Comparison of ENCODE assay signal across 13 cellular contexts in the genomic region with DNA sequence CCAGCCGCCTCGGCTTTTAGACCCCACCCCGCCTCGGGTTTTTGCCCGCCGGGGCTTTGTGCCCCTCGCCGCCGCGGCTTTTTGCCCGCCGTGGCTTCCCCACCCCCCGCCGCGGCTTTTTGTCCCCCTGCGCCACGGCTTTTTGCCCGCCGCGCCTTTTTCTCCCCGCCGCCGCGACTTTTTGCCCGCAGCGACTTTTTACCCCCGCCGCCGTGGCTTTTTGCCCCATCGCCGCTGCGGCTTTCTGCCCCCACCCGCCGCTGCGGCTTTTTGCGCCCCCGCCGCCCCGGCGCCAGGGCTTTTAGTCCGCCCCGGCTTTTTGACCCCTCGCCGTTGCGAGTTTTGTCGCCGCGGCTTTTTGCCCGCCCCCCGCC.
A peak's percentile ranks its signal among the peaks of the same experiment; 100 is the strongest.
DNase-seq lines count a peak whose midpoint lies in the region; ATAC-seq, FAIRE-seq and TF ChIP-seq lines count a peak whose summit lies in the region.
"Had no signal": no experiment of that assay in that cellular context is flagged by ENCODE, and none has a peak within 500 bp of the region (broad histone marks: within the 10 kb centered on the region; RNA-seq: fewer than 3 reads in every experiment).

No MANE protein-coding gene starts in this region.

- no peaks in the 10 kb centered on the region for H3K9me2 ChIP-seq in hepatocyte (replicated peaks; ENCODE audit: insufficient read depth)

- H3K36me3 ChIP-seq in hepatocyte (replicated peaks; ENCODE audit: insufficient read depth, low read depth) = no peaks in the 10 kb centered on the region
- H3K36me3 ChIP-seq in stomach = no peaks in the 10 kb centered on the region
- H3K36me3 ChIP-seq in body of pancreas (replicated peaks in 1 of 2; ENCODE audit: insufficient read depth in 1 of 2, low read depth in 2 of 2) = no peaks in the 10 kb centered on the region
- H3K36me3 ChIP-seq: SJSA1, tibial artery had no signal

- H3K27me3 ChIP-seq in hepatocyte (no peaks in the 10 kb centered on the region), stomach (peaks cover 0 to 21% (median 15%) of the 10 kb centered on the region in 3 donors), body of pancreas (no peaks in the 10 kb centered on the region)
- H3K27me3 ChIP-seq: SJSA1 had no signal

- no peaks in the 10 kb centered on the region for H3K4me1 ChIP-seq in hepatocyte (ENCODE audit: insufficient read depth)
- H3K4me1 ChIP-seq in stomach = peaks cover 0 to 18% (median 11%) of the 10 kb centered on the region in 4 donors
- H3K4me1 ChIP-seq in body of pancreas = no peaks in the 10 kb centered on the region
- H3K4me1 ChIP-seq: SJSA1 had no signal

- H3K4me3 Mint-ChIP-seq in activated naive CD4-positive, alpha-beta T cell treated with anti-CD3 and anti-CD28 coated beads, Interleukin-2, amount 10 ng/mL, durations not matched to agents 7 days and 5 days = no peak overlapping the region

- WGBS in hepatocyte (ENCODE audit: low lambda C conversion rate, missing lambda C conversion rate) = 81% methylated on average over 12 of the region's 50 CpGs
- WGBS in stomach, 5 donors = 1 to 45% (median 3%) methylated on average over 17 to 50 of the region's 50 CpGs; no CpG with 5 or more reads in 1 of the 5 donors
- 11 to 28% methylated on average over 26 to 28 of the region's 50 CpGs for WGBS in body of pancreas, 2 donors

- no peaks in the 10 kb centered on the region for H4K20me1 ChIP-seq in hepatocyte (ENCODE audit: insufficient read depth, poor library complexity, severe bottlenecking)

- no peak overlapping the region for H3K27ac Mint-ChIP-seq in activated naive CD4-positive, alpha-beta T cell treated with anti-CD3 and anti-CD28 coated beads, Interleukin-2, amount 10 ng/mL, durations not matched to agents 7 days and 5 days

- peak overlapping the region; percentile 56 for H3K4me2 ChIP-seq in hepatocyte

- H3K4me3 ChIP-seq in hepatocyte (no peak overlapping the region), stomach (peak overlapping the region; percentile 5 to 55 (median 35)), body of pancreas (no peak overlapping the region)
- H3K4me3 ChIP-seq: SJSA1 had no signal

- peak; percentile 20 for DNase-seq in activated naive CD4-positive, alpha-beta T cell treated with anti-CD3 and anti-CD28 coated beads, Interleukin-2, amount 10 ng/mL, durations not matched to agents 7 days and 5 days
- no peak for DNase-seq in activated naive CD4-positive, alpha-beta T cell (lab: John Stamatoyannopoulos, UW)
- DNase-seq in RPMI8226 (peak; percentile 25), hepatocyte (ENCODE audit: low spot score) (peak; percentile 2), stomach (peak; percentile 17), GM12891 (ENCODE audit: insufficient read length, low spot score) (no peak), body of pancreas (no peak), NCI-H146 treated with DMSO at 0.1 percent for 48 hours (lab: John Stamatoyannopoulos, UW; ENCODE audit: unreplicated experiment) (no peak)
- DNase-seq: activated CD4-positive, CD25-positive, alpha-beta regulatory T cell; midbrain; NCI-H510A treated with DMSO at 0.1 percent for 48 hours; tibial artery had no signal

- no peak for ATAC-seq in body of pancreas

- H3K9me3 ChIP-seq in hepatocyte (ENCODE audit: low read depth) = no peaks in the 10 kb centered on the region
- H3K9me3 ChIP-seq in stomach = no peaks in the 10 kb centered on the region
- no peaks in the 10 kb centered on the region for H3K9me3 ChIP-seq in body of pancreas
- H3K9me3 ChIP-seq: SJSA1, tibial artery had no signal

- H3K27ac ChIP-seq in hepatocyte (no peak overlapping the region), stomach (no peak overlapping the region), body of pancreas (no peak overlapping the region)
- H3K27ac ChIP-seq: SJSA1, tibial artery had no signal

- TF ChIP-seq CTCF in hepatocyte (IDR thresholded peaks at IDR 0.05; ENCODE audit: poor library complexity) = no peak
- TF ChIP-seq CTCF in stomach (IDR thresholded peaks at IDR 0.05) = no peak
- TF ChIP-seq CTCF in body of pancreas (IDR thresholded peaks at IDR 0.05) = no peak

- peaks cover 28% of the 10 kb centered on the region for H3K27me3 Mint-ChIP-seq in activated naive CD4-positive, alpha-beta T cell treated with anti-CD3 and anti-CD28 coated beads, Interleukin-2, amount 10 ng/mL, durations not matched to agents 7 days and 5 days

- TF ChIP-seq EP300 in stomach (IDR thresholded peaks at IDR 0.05) = no peak

- peaks cover 5% of the 10 kb centered on the region for H3K9me3 Mint-ChIP-seq in activated naive CD4-positive, alpha-beta T cell treated with anti-CD3 and anti-CD28 coated beads, Interleukin-2, amount 10 ng/mL, durations not matched to agents 7 days and 5 days

- CTCF ChIA-PET in activated naive CD4-positive, alpha-beta T cell treated with anti-CD3 and anti-CD28 coated beads, Interleukin-2, amount 10 ng/mL, durations not matched to agents 7 days and 5 days (lab: Charles Lee) = no interaction called here

- no peak overlapping the region for H2AFZ ChIP-seq in hepatocyte

- intact Hi-C loops in stomach (cut with DNase I; ENCODE audit: low total_unique reads) = no loop called here
- intact Hi-C loops in body of pancreas (cut with DNase I) = no loop called here

- H3K36me3 Mint-ChIP-seq in activated naive CD4-positive, alpha-beta T cell treated with anti-CD3 and anti-CD28 coated beads, Interleukin-2, amount 10 ng/mL, durations not matched to agents 7 days and 5 days = peaks cover 3% of the 10 kb centered on the region

- no peaks in the 10 kb centered on the region for H3K79me2 ChIP-seq in hepatocyte

- H3K4me1 Mint-ChIP-seq in activated naive CD4-positive, alpha-beta T cell treated with anti-CD3 and anti-CD28 coated beads, Interleukin-2, amount 10 ng/mL, durations not matched to agents 7 days and 5 days = no peaks in the 10 kb centered on the region

- no peak for TF ChIP-seq POLR2A in stomach (IDR thresholded peaks at IDR 0.05)
- no peak for TF ChIP-seq POLR2A in GM12891 (IDR thresholded peaks at IDR 0.05; ENCODE audit: low read depth, low read length)
- no peak for TF ChIP-seq POLR2A in body of pancreas (IDR thresholded peaks at IDR 0.05)

- no peak for FAIRE-seq in GM12891 (lab: Jason Lieb, UNC)

TF ChIP-seq in GM12891, 5 proteins besides CTCF, POLR2A, EP300 and RAD21:
- no peak for TF ChIP-seq POLR2AphosphoS5 (IDR thresholded peaks at IDR 0.05; ENCODE audit: low read depth, low read length)
- no peak for TF ChIP-seq TAF1 (IDR thresholded peaks at IDR 0.05; ENCODE audit: low read depth, low read length)
- TF ChIP-seq POU2F2 (IDR thresholded peaks at IDR 0.05; ENCODE audit: low read depth, low read length) = no peak
- TF ChIP-seq PAX5 (IDR thresholded peaks at IDR 0.05; ENCODE audit: insufficient read depth, low read length, severe bottlenecking) = no peak
- no peak for TF ChIP-seq SPI1 (IDR thresholded peaks at IDR 0.05; ENCODE audit: low read depth, low read length)

Comparison
In these comparisons a context has a peak if more than half of its experiments do, and no peak if none do; other contexts are left out.
1. DNase-seq: peak in activated naive CD4-positive, alpha-beta T cell treated with anti-CD3 and anti-CD28 coated beads, Interleukin-2, amount 10 ng/mL, durations not matched to agents 7 days and 5 days (single experiment), RPMI8226 (single experiment), hepatocyte (single experiment) and stomach (single experiment); none in activated naive CD4-positive, alpha-beta T cell (0 of 4), GM12891 (single experiment), body of pancreas (0 of 4) and NCI-H146 treated with DMSO at 0.1 percent for 48 hours (single experiment).
2. H3K4me3 ChIP-seq: peak in stomach (4 of 4); none in hepatocyte (single experiment) and body of pancreas (0 of 2).